1 cellular context compared by ENCODE assay signal in the genomic region with DNA sequence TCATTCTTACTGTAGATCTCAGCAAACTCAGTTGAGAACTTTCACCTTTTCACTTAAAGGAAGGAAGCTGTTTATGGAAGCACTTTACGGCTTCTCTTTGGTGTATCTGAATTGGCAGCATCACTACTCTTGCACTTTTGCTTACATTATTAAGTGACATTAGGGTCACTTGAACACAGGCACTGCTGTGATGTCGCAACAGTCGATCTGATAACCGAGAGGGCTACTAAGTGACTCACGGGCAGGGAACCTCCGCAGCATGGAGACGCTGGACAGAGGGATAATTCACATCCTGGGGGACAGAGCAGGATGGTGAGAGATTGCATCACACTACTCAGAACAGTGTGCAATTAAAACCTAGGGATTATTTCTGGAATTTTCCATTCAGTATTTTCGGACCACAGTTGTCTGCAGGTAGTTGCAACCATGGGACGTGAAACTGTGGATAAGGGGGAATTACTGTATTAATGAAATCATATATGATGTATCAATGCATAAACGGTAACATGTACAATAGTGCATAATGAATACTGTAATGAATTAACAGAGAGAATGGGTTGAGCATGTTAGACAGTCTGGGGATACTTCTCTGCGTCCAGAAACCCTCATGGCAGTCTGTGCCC.
TF ChIP-seq lines count a peak whose summit lies in the region.

No MANE protein-coding gene starts in this region.

TF ChIP-seq in K562, 482 proteins besides CTCF, POLR2A, EP300 and RAD21 (continued from another document):
- TF ChIP-seq, protein P1, sequence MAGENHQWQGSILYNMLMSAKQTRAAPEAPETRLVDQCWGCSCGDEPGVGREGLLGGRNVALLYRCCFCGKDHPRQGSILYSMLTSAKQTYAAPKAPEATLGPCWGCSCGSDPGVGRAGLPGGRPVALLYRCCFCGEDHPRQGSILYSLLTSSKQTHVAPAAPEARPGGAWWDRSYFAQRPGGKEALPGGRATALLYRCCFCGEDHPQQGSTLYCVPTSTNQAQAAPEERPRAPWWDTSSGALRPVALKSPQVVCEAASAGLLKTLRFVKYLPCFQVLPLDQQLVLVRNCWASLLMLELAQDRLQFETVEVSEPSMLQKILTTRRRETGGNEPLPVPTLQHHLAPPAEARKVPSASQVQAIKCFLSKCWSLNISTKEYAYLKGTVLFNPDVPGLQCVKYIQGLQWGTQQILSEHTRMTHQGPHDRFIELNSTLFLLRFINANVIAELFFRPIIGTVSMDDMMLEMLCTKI (IDR thresholded peaks at IDR 0.05; ENCODE audit: partially characterized antibody) = no peak
- TF ChIP-seq KDM2B (CRISPR knock-in tag; IDR thresholded peaks at IDR 0.05) = no peak
- no peak for TF ChIP-seq MTA3 (IDR thresholded peaks at IDR 0.05; ENCODE audit: borderline replicate concordance)
- no peak for TF ChIP-seq ZNF140 (CRISPR knock-in tag; IDR thresholded peaks at IDR 0.05)
- TF ChIP-seq, protein P2, sequence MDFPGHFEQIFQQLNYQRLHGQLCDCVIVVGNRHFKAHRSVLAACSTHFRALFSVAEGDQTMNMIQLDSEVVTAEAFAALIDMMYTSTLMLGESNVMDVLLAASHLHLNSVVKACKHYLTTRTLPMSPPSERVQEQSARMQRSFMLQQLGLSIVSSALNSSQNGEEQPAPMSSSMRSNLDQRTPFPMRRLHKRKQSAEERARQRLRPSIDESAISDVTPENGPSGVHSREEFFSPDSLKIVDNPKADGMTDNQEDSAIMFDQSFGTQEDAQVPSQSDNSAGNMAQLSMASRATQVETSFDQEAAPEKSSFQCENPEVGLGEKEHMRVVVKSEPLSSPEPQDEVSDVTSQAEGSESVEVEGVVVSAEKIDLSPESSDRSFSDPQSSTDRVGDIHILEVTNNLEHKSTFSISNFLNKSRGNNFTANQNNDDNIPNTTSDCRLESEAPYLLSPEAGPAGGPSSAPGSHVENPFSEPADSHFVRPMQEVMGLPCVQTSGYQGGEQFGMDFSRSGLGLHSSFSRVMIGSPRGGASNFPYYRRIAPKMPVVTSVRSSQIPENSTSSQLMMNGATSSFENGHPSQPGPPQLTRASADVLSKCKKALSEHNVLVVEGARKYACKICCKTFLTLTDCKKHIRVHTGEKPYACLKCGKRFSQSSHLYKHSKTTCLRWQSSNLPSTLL (IDR thresholded peaks at IDR 0.05) = no peak
- TF ChIP-seq SMARCA4 (IDR thresholded peaks at IDR 0.05) = peak; percentile 31; the same call in 1 of the 2 replicates
- no peak for TF ChIP-seq PTTG1 (tag; IDR thresholded peaks at IDR 0.05; ENCODE audit: low read depth)
- TF ChIP-seq, protein P3, sequence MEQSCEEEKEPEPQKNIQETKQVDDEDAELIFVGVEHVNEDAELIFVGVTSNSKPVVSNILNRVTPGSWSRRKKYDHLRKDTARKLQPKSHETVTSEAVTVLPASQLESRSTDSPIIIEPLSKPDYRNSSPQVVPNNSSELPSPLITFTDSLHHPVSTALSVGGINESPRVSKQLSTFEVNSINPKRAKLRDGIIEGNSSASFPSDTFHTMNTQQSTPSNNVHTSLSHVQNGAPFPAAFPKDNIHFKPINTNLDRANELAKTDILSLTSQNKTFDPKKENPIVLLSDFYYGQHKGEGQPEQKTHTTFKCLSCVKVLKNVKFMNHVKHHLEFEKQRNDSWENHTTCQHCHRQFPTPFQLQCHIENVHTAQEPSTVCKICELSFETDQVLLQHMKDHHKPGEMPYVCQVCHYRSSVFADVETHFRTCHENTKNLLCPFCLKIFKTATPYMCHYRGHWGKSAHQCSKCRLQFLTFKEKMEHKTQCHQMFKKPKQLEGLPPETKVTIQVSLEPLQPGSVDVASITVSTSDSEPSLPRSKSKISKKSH (CRISPR knock-in tag; IDR thresholded peaks at IDR 0.05) = no peak
- no peak for TF ChIP-seq MAFF (IDR thresholded peaks at IDR 0.05; ENCODE audit: low read length)
- no peak for TF ChIP-seq XRCC5 (IDR thresholded peaks at IDR 0.05; ENCODE audit: low read depth, low read length)
- no peak for TF ChIP-seq ZKSCAN3 (CRISPR knock-in tag; IDR thresholded peaks at IDR 0.05)
- TF ChIP-seq, protein P4, sequence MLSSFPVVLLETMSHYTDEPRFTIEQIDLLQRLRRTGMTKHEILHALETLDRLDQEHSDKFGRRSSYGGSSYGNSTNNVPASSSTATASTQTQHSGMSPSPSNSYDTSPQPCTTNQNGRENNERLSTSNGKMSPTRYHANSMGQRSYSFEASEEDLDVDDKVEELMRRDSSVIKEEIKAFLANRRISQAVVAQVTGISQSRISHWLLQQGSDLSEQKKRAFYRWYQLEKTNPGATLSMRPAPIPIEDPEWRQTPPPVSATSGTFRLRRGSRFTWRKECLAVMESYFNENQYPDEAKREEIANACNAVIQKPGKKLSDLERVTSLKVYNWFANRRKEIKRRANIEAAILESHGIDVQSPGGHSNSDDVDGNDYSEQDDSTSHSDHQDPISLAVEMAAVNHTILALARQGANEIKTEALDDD (IDR thresholded peaks at IDR 0.05) = no peak
- TF ChIP-seq EGR1 (conservative IDR thresholded peaks at IDR 0.05) = no peak
- TF ChIP-seq, protein P5, sequence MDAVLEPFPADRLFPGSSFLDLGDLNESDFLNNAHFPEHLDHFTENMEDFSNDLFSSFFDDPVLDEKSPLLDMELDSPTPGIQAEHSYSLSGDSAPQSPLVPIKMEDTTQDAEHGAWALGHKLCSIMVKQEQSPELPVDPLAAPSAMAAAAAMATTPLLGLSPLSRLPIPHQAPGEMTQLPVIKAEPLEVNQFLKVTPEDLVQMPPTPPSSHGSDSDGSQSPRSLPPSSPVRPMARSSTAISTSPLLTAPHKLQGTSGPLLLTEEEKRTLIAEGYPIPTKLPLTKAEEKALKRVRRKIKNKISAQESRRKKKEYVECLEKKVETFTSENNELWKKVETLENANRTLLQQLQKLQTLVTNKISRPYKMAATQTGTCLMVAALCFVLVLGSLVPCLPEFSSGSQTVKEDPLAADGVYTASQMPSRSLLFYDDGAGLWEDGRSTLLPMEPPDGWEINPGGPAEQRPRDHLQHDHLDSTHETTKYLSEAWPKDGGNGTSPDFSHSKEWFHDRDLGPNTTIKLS (IDR thresholded peaks at IDR 0.05; ENCODE audit: borderline replicate concordance, low read depth) = no peak
- TF ChIP-seq HDAC2 (IDR thresholded peaks at IDR 0.05) = no peak
- TF ChIP-seq CEBPG (CRISPR knock-in tag; IDR thresholded peaks at IDR 0.05) = peak; percentile 77
- peak; percentile 92 to 99 for TF ChIP-seq CEBPG (tag; conservative IDR thresholded peaks at IDR 0.05 in 1 of 2, IDR thresholded peaks at IDR 0.05 in 1 of 2)
- TF ChIP-seq FOXJ3 (CRISPR knock-in tag; IDR thresholded peaks at IDR 0.05) = no peak
